12 cellular contexts compared by ENCODE assay signal in the genomic region with DNA sequence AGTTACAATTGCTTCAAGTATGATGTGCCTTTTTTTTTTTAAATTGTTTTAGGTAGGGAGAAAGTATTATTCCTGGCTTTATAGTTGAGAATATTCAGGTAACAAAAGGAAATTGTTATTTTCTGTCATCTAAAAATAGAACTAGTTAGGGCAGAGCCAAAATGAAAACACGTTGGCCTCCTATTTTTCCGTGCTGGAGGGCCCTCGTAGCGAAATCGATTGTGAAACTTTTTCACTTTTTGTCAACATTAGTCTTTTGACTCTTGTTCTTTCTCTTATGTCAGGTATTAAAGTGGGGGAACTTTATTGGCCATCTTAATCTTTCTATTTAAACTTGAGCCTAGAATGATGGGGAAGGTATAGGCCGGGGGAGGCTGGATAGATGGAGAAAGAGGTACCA.
DNase-seq lines count a peak whose midpoint lies in the region; ATAC-seq and TF ChIP-seq lines count a peak whose summit lies in the region.
"Had no signal": no experiment of that assay in that cellular context is flagged by ENCODE, and none has a peak within 500 bp of the region (broad histone marks: within the 10 kb centered on the region; RNA-seq: fewer than 3 reads in every experiment).

No MANE protein-coding gene starts in this region.

- peak overlapping the region in 3 of 4 donors; percentile 27 to 93 (median 65) for H3K27ac ChIP-seq in esophagus squamous epithelium
- peak overlapping the region; percentile 57 to 95 (median 92) for H3K27ac ChIP-seq in gastrocnemius medialis
- no peak overlapping the region for H3K27ac ChIP-seq in OCI-LY7 (ENCODE audit: low read depth, low read length, poor library complexity, severe bottlenecking)

- in situ Hi-C loops in gastrocnemius medialis (cut with MboI; ENCODE audit: low sequenced_read_pairs in 4 of 4) = no loop called here

- no peaks in the 10 kb centered on the region for H3K27me3 ChIP-seq in esophagus squamous epithelium
- no peaks in the 10 kb centered on the region for H3K27me3 ChIP-seq in gastrocnemius medialis

- POLR2A ChIA-PET in OCI-LY7 (lab: Charles Lee) = interaction anchor here (0.9 kb wide), 1 partner anchor 55 kb away, joined by 3 read pairs; no protein-coding TSS in a partner anchor

- H3K9me2 ChIP-seq in OCI-LY7 (ENCODE audit: insufficient read depth, low read length) = no peaks in the 10 kb centered on the region

- H3K4me2 ChIP-seq in OCI-LY7 (ENCODE audit: low read length) = no peak overlapping the region

- TF ChIP-seq POLR2A in esophagus squamous epithelium (IDR thresholded peaks at IDR 0.05) = no peak
- TF ChIP-seq POLR2A in gastrocnemius medialis (IDR thresholded peaks at IDR 0.05) = no peak

- H2AFZ ChIP-seq in OCI-LY7 (ENCODE audit: low read length) = no peak overlapping the region

- H4K20me1 ChIP-seq in OCI-LY7 (ENCODE audit: insufficient read depth, low read length) = no peaks in the 10 kb centered on the region

- 71 to 86% methylated on average over 6 of the region's 6 CpGs for WGBS in esophagus squamous epithelium, 2 donors

- H3K9me3 ChIP-seq in esophagus squamous epithelium (peaks cover 0 to 6% (median 0%) of the 10 kb centered on the region in 3 donors), gastrocnemius medialis (no peaks in the 10 kb centered on the region), OCI-LY7 (ENCODE audit: low read length) (no peaks in the 10 kb centered on the region)

- H3K4me1 ChIP-seq in esophagus squamous epithelium = peaks cover 6 to 57% (median 13%) of the 10 kb centered on the region in 3 donors
- H3K4me1 ChIP-seq in gastrocnemius medialis = peaks cover 43 to 56% of the 10 kb centered on the region in 2 donors
- H3K4me1 ChIP-seq in OCI-LY7 (ENCODE audit: insufficient read depth, low read length, poor library complexity, severe bottlenecking) = no peaks in the 10 kb centered on the region

- H3K4me3 ChIP-seq in esophagus squamous epithelium = no peak overlapping the region
- H3K4me3 ChIP-seq in gastrocnemius medialis = no peak overlapping the region
- no peak overlapping the region for H3K4me3 ChIP-seq in OCI-LY7 (ENCODE audit: low read depth, low read length, poor library complexity, severe bottlenecking)

- peak; percentile 45 for ATAC-seq in GM18517 (IDR thresholded peaks at IDR 0.05; ENCODE audit: unreplicated experiment)
- peak; percentile 43 for ATAC-seq in HG02885 (IDR thresholded peaks at IDR 0.05; ENCODE audit: poor library complexity, unreplicated experiment)
- ATAC-seq in gastrocnemius medialis = no peak
- ATAC-seq in HG03439 (IDR thresholded peaks at IDR 0.05; ENCODE audit: unreplicated experiment) = no peak

- H3K79me2 ChIP-seq in OCI-LY7 (ENCODE audit: insufficient read depth, low read depth, low read length) = no peaks in the 10 kb centered on the region

- CTCF ChIA-PET in OCI-LY7 (lab: Charles Lee; ENCODE audit: unreplicated experiment) = no interaction called here

- TF ChIP-seq CTCF in esophagus squamous epithelium (IDR thresholded peaks at IDR 0.05) (no peak), gastrocnemius medialis (IDR thresholded peaks at IDR 0.05 in 4 of 5, conservative IDR thresholded peaks at IDR 0.05 in 1 of 5) (no peak), OCI-LY7 (conservative IDR thresholded peaks at IDR 0.05; ENCODE audit: low read length) (no peak)

- BruUV-seq in OCI-LY7 (replicated peaks; lab: Mats Ljungman, UMichigan) = no TSS peak

- H3K36me3 ChIP-seq in esophagus squamous epithelium = peaks cover 0 to 5% (median 0%) of the 10 kb centered on the region in 3 donors
- H3K36me3 ChIP-seq in gastrocnemius medialis = no peaks in the 10 kb centered on the region
- no peaks in the 10 kb centered on the region for H3K36me3 ChIP-seq in OCI-LY7 (ENCODE audit: insufficient read depth, low read length)

- intact Hi-C loops in esophagus squamous epithelium (cut with DNase I) = no loop called here
- intact Hi-C loops in gastrocnemius medialis (cut with DNase I; ENCODE audit: low total_unique reads) = no loop called here
- intact Hi-C loops in OCI-LY7 (cut with micrococcal nuclease; ENCODE audit: unreplicated experiment) = no loop called here

- DNase-seq in esophagus squamous epithelium (lab: John Stamatoyannopoulos, UW) (no peak), gastrocnemius medialis (no peak), DMS79 (lab: John Stamatoyannopoulos, UW) (no peak), OCI-LY7 (ENCODE audit: low spot score) (no peak)
- DNase-seq in stimulated activated CD4-positive, alpha-beta T cell treated with anti-CD3 and anti-CD28 coated beads, Interleukin-4, amount 100 ng/mL, for 24 hours = no peak
- DNase-seq: activated CD8-positive, alpha-beta memory T cell treated with anti-CD3 and anti-CD28 coated beads, Interleukin-2, amount 10 ng/mL, durations not matched to agents 7 days and 5 days; activated gamma-delta T cell treated with Interleukin-2 at 50 U/mL for 16 hours; cortex of kidney; NCI-H2107 had no signal

Comparison
In these comparisons a context has a peak if more than half of its experiments do, and no peak if none do; other contexts are left out.
1. ATAC-seq: peak in GM18517 (single experiment) and HG02885 (single experiment); none in gastrocnemius medialis (0 of 2) and HG03439 (single experiment).